8 cellular contexts compared by ENCODE assay signal in genomic region chr5:151686673-151687378, GRCh38. TPM values are rescaled to one million over a fixed set of nuclear protein-coding genes. Genes with fewer than 3 reads are reported as not detected.
DNase-seq lines count a peak whose midpoint lies in the region; ATAC-seq and TF ChIP-seq lines count a peak whose summit lies in the region.

TSS of gene SPARC (minus strand) at chr5:151686915. CDS start at chr5:151676188, 10,727 bp downstream.

- H3K36me3 ChIP-seq in ovary = no peaks in the 10 kb centered on the region

- ATAC-seq in GM21619 (IDR thresholded peaks at IDR 0.05; ENCODE audit: unreplicated experiment) = peak; percentile 65
- ATAC-seq in left cardiac atrium = peak; percentile 84 to 94

- WGBS in ovary, 3 donors = 0 to 1% (median 1%) methylated on average over 21 to 22 of the region's 22 CpGs

- intact Hi-C loops in left cardiac atrium (cut with DNase I) = no loop called here
- intact Hi-C loops in ovary (cut with DNase I) = no loop called here

- DNase-seq in ELR (ENCODE audit: low read depth) (peak; percentile 94), M059J (ENCODE audit: low read depth) (peak; percentile 94), amniotic stem cell (lab: John Stamatoyannopoulos, UW) (peak; percentile 83), left cardiac atrium (peak; percentile 82), ovary (peak; percentile 83 to 85 (median 84)), NCI-H1436 (lab: John Stamatoyannopoulos, UW) (no peak), SW 1271 (lab: John Stamatoyannopoulos, UW) (no peak)

- H3K9me3 ChIP-seq in ovary = no peaks in the 10 kb centered on the region

- peak within 1 kb of the TSS; percentile 52 for H3K4me3 ChIP-seq in ovary

- peaks cover 9% of the 10 kb centered on the region for H3K4me1 ChIP-seq in ovary (ENCODE audit: insufficient read depth)

- peak; percentile 81 for TF ChIP-seq POLR2A in ovary (IDR thresholded peaks at IDR 0.05)

- TF ChIP-seq EP300 in ovary (IDR thresholded peaks at IDR 0.05) = no peak

- no peak for TF ChIP-seq CTCF in ovary (IDR thresholded peaks at IDR 0.05)

- no peaks in the 10 kb centered on the region for H3K27me3 ChIP-seq in ovary

- peak within 1 kb of the TSS; percentile 72 to 80 for H3K27ac ChIP-seq in ovary

RNA-seq across cellular contexts. Expression of gene SPARC, which starts in this region (rescaled TPM):
- 2,332 and 4,342 TPM in 2 replicates for total RNA-seq in M059J (2014; rRNA removed; shearing (Covaris generic))
- total RNA-seq in left cardiac atrium = 1,000 to 10,000 TPM in 1 of 2 donors, 100 to 1,000 TPM in 1; 807 to 1,125 TPM
- 1,000 to 10,000 TPM in 1 of 7 donors, 100 to 1,000 TPM in 6; 220 to 1,059 (median 717) TPM for total RNA-seq in ovary
- 1,000 to 10,000 TPM in 1 of 2 donors, 100 to 1,000 TPM in 1; 924 to 2,564 TPM for polyA plus RNA-seq in ovary

Comparison
In these comparisons a context has a peak if more than half of its experiments do, and no peak if none do; other contexts are left out.
1. DNase-seq: peak in ELR (single experiment), M059J (single experiment), amniotic stem cell (single experiment), left cardiac atrium (single experiment) and ovary (5 of 5); none in NCI-H1436 (single experiment) and SW 1271 (0 of 2).